In genomic region chr7:51374936-51375335, GRCh38 we compare ENCODE assay signal across 25 cellular contexts. TPM values are rescaled to one million over a fixed set of nuclear protein-coding genes. Genes with fewer than 3 reads are reported as not detected.
"Had no signal": no experiment of that assay in that cellular context is flagged by ENCODE, and none has a peak within 500 bp of the region (broad histone marks: within the 10 kb centered on the region; RNA-seq: fewer than 3 reads in every experiment).

No MANE protein-coding gene starts in this region.

- H3K9me3 ChIP-seq: heart left ventricle, prostate gland, upper lobe of left lung had no signal

- H3K4me1 ChIP-seq: heart left ventricle, prostate gland, upper lobe of left lung had no signal

- H3K27me3 ChIP-seq: foreskin keratinocyte, heart left ventricle, upper lobe of left lung had no signal

- DNase-seq: activated B cell treated with CpG ODN at 0.5 μM for 24 hours; activated CD4-positive, alpha-beta T cell treated with anti-CD3 and anti-CD28 coated beads, Interleukin-2, amount 50 U/mL, for 1 hour; activated CD8-positive, alpha-beta T cell treated with anti-CD3 and anti-CD28 coated beads for 36 hours; activated gamma-delta T cell treated with Interleukin-2 at 50 U/mL for 16 hours; activated naive CD4-positive, alpha-beta T cell treated with anti-CD3 and anti-CD28 coated beads, Interleukin-2, amount 50 U/mL, for 16 hours; activated T-cell treated with anti-CD3 and anti-CD28 coated beads, Interleukin-2, amount 50 U/mL, for 4 hours; amygdala; endodermal cell; foreskin keratinocyte; heart left ventricle; left ventricle myocardium superior; stimulated activated CD4-positive, alpha-beta T cell treated with anti-CD3 and anti-CD28 coated beads, Interleukin-1b, Interleukin-23, amount 100 ng/mL, for 48 hours; stimulated activated CD4-positive, alpha-beta T cell treated with anti-CD3 and anti-CD28 coated beads, Interleukin-4, amount 100 ng/mL, for 4 hours; stimulated activated CD8-positive, alpha-beta memory T cell treated with anti-CD3 and anti-CD28 coated beads, Interleukin-4, amount 100 ng/mL, for 48 hours; stimulated activated naive CD8-positive, alpha-beta T cell treated with anti-CD3 and anti-CD28 coated beads, Interleukin-15, amount 100 ng/mL, for 72 hours; substantia nigra; T-helper 2 cell; upper lobe of left lung had no signal

- ATAC-seq: activated CD8-positive, alpha-beta T cell treated with anti-CD3 and anti-CD28 coated beads for 36 hours; activated T-cell treated with anti-CD3 and anti-CD28 coated beads, Interleukin-2, amount 50 U/mL, for 4 hours; activated T-helper 17 cell treated with anti-CD3 and anti-CD28 coated beads, Interleukin-2, amount 50 U/mL, for 72 hours; esophagus mucosa; foreskin keratinocyte; heart left ventricle; left ventricle myocardium superior; stimulated activated memory B cell treated with anti-CD40 and anti-IgM and Interleukin-4, amounts not matched to agents 10 μg/mL and 1 μg/mL and 100 μg/mL, for 72 hours; stimulated activated naive CD8-positive, alpha-beta T cell treated with anti-CD3 and anti-CD28 coated beads, Interleukin-15, amount 100 ng/mL, for 72 hours had no signal

- H3K4me3 ChIP-seq: heart left ventricle, prostate gland, smooth muscle cell, upper lobe of left lung had no signal

- H3K27ac ChIP-seq: foreskin keratinocyte, heart left ventricle, upper lobe of left lung had no signal

- H3K36me3 ChIP-seq: heart left ventricle, prostate gland, upper lobe of left lung had no signal

RNA-seq across cellular contexts. Expression of gene COBL, which starts 58.3 kb away (rescaled TPM):
- total RNA-seq: activated B cell treated with CpG ODN at 0.5 μM for 24 hours; activated CD8-positive, alpha-beta T cell treated with anti-CD3 and anti-CD28 coated beads for 36 hours; activated T-helper 17 cell treated with anti-CD3 and anti-CD28 coated beads, Interleukin-2, amount 50 U/mL, for 72 hours; lung microvascular endothelial cell; osteocyte had no signal
